8 cellular contexts compared by ENCODE assay signal in the genomic region with DNA sequence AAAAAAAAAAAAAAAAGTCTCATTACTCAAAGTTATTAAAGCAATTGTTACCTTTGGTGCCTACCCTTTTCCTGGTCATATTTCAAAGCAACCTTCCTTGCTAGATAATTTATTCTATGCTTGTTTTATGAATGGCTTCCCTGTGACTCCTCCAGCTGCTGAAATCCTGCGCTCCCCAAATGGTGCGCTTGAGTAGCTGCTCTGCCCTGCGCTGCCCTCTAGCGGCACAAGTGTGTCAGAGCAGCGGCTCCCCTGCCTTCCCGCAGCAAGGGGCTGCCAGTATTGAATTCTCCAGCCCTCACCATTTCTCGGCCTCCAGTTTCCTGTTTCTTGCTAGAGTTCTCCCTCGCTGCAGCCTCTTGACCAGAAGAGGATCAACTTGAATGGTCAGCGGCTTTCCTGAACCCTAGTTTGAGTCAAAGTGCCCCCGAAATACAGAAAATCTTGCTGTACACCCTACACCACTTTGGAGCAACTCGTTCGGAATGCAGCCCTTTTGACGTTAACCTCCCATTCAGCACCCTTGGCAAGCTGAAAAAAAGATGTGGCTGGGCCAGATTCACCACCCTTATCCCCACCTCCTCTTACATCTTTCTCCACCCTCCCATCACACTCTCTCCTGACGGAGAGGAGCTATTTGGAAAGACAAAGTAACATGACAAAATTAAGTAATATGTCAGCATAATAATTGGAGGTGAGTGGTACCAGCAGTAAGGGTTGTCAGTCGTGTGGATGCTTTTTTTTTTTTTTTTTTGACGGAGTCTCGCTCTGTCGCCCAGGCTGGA.
A peak's percentile ranks its signal among the peaks of the same experiment; 100 is the strongest.
DNase-seq lines count a peak whose midpoint lies in the region; ATAC-seq and TF ChIP-seq lines count a peak whose summit lies in the region.

No MANE protein-coding gene starts in this region.

- intact Hi-C loops in left colon (cut with DNase I, micrococcal nuclease), result loop anchor here in 1 of 2 donors (5.0 kb wide), 3 partner anchors 231 to 554 kb away; no protein-coding TSS in a partner anchor

- TF ChIP-seq CTCF in AG09309 (IDR thresholded peaks at IDR 0.05; ENCODE audit: control insufficient read depth, insufficient read depth, low read depth, low read length, missing control alignments) (peak; percentile 94), cardiac fibroblast (IDR thresholded peaks at IDR 0.05; ENCODE audit: low read depth, low read length) (peak; percentile 98)

- DNase-seq in AG09309 (ENCODE audit: low read depth) (peak; percentile 25), NCI-H226 (peak; percentile 43), cardiac fibroblast (ENCODE audit: low read depth in 2 of 2) (peak; percentile 76 to 79), left colon (peak; percentile 51 to 81)
- DNase-seq in stimulated activated CD4-positive, alpha-beta T cell treated with anti-CD3 and anti-CD28 coated beads, Interleukin-4, amount 100 ng/mL, for 24 hours, result peak; percentile 79

- ATAC-seq in GM18873 (IDR thresholded peaks at IDR 0.05; ENCODE audit: low FRiP score, unreplicated experiment), result peak; percentile 59
- peak; percentile 88 for ATAC-seq in HG03108 (IDR thresholded peaks at IDR 0.05; ENCODE audit: unreplicated experiment)
- ATAC-seq in activated CD4-positive, CD25-positive, alpha-beta regulatory T cell treated with anti-CD3 and anti-CD28 coated beads, Interleukin-2, amount 50 U/mL, for 24 hours, result peak; percentile 75 to 79
- peak; percentile 81 for ATAC-seq in left colon

- H3K4me3 ChIP-seq in AG09309 (ENCODE audit: control insufficient read depth, low read depth, low read length), result no peak overlapping the region
- no peak overlapping the region for H3K4me3 ChIP-seq in cardiac fibroblast (replicated peaks in 1 of 2; ENCODE audit: low read depth in 2 of 2, low read length in 2 of 2)

Comparison
In these comparisons a context has a peak if more than half of its experiments do, and no peak if none do; other contexts are left out.
1. DNase-seq: peak in every context shown above with its lines; median percentile 79 in stimulated activated CD4-positive, alpha-beta T cell treated with anti-CD3 and anti-CD28 coated beads, Interleukin-4, amount 100 ng/mL, for 24 hours; 78 in cardiac fibroblast; 66 in left colon; 43 in NCI-H226; 25 in AG09309.